13 cellular contexts compared by ENCODE assay signal in the genomic region with DNA sequence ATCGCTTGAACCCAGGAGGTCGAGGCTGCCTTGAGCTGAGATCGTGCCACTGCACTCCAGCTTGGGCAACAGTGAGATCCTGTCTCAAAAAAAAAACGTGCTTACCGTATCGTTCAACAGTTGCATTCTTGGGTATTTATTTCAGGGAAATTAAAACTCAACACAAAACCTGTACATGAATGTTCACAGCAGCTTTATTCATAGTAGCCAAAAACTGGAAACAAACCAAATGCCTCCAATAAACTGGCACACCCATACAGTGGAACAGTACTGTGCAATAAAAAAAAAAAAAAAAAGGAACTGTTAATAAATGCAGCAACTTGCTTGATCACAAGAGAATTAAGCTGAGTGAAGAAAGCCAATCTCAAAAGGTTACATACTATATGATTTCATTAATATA. TPM values are rescaled to one million over a fixed set of nuclear protein-coding genes. Genes with fewer than 3 reads are reported as not detected.
DNase-seq lines count a peak whose midpoint lies in the region; ATAC-seq, FAIRE-seq and TF ChIP-seq lines count a peak whose summit lies in the region.
"Had no signal": no experiment of that assay in that cellular context is flagged by ENCODE, and none has a peak within 500 bp of the region (broad histone marks: within the 10 kb centered on the region; RNA-seq: fewer than 3 reads in every experiment).

No MANE protein-coding gene starts in this region.

- ATAC-seq in T-helper 17 cell: no peak
- ATAC-seq in GM18511 (IDR thresholded peaks at IDR 0.05; ENCODE audit: unreplicated experiment): no peak

- no peaks in the 10 kb centered on the region for H3K27me3 Mint-ChIP-seq in activated T-cell treated with anti-CD3 and anti-CD28 coated beads, Interleukin-2, amount 50 U/mL, for 24 hours
- no peaks in the 10 kb centered on the region for H3K27me3 Mint-ChIP-seq in T-helper 17 cell
- peaks cover 1% of the 10 kb centered on the region for H3K27me3 Mint-ChIP-seq in glutamatergic neuron (ENCODE audit: unreplicated experiment)

- no peak overlapping the region for H3K4me3 ChIP-seq in small intestine (ENCODE audit: low read depth in 1 of 2, low read length in 2 of 2)

- no peaks in the 10 kb centered on the region for H3K9me3 ChIP-seq in T-helper 17 cell (ENCODE audit: control insufficient read depth, low read length, poor library complexity, severe bottlenecking)
- no peaks in the 10 kb centered on the region for H3K9me3 ChIP-seq in small intestine (ENCODE audit: control insufficient read depth, low read depth)
- H3K9me3 ChIP-seq: gastrocnemius medialis had no signal

- H3K4me3 Mint-ChIP-seq in activated T-cell treated with anti-CD3 and anti-CD28 coated beads, Interleukin-2, amount 50 U/mL, for 24 hours: peak overlapping the region; percentile 23
- H3K4me3 Mint-ChIP-seq in T-helper 17 cell (peak overlapping the region; percentile 43), glutamatergic neuron (ENCODE audit: unreplicated experiment) (peak overlapping the region; percentile 49)

- no peaks in the 10 kb centered on the region for H3K9me3 Mint-ChIP-seq in activated T-cell treated with anti-CD3 and anti-CD28 coated beads, Interleukin-2, amount 50 U/mL, for 24 hours
- H3K9me3 Mint-ChIP-seq in glutamatergic neuron (ENCODE audit: unreplicated experiment): no peaks in the 10 kb centered on the region

- peak overlapping the region; percentile 71 for H3K27ac Mint-ChIP-seq in activated T-cell treated with anti-CD3 and anti-CD28 coated beads, Interleukin-2, amount 50 U/mL, for 24 hours
- H3K27ac Mint-ChIP-seq in T-helper 17 cell: no peak overlapping the region
- no peak overlapping the region for H3K27ac Mint-ChIP-seq in glutamatergic neuron (ENCODE audit: unreplicated experiment)

- WGBS in small intestine, 3 donors: 15 to 36% (median 27%) methylated on average over 6 of the region's 6 CpGs

- no peak for TF ChIP-seq CTCF in glutamatergic neuron (IDR thresholded peaks at IDR 0.05; ENCODE audit: partially characterized antibody, unreplicated experiment)

- H3K27ac ChIP-seq in small intestine (ENCODE audit: low read depth in 1 of 2, low read length in 1 of 2): peak overlapping the region in 1 of 2 donors; percentile 52

- H3K36me3 Mint-ChIP-seq in activated T-cell treated with anti-CD3 and anti-CD28 coated beads, Interleukin-2, amount 50 U/mL, for 24 hours (ENCODE audit: low read depth): peaks cover 72% of the 10 kb centered on the region
- H3K36me3 Mint-ChIP-seq in T-helper 17 cell (ENCODE audit: low read depth): no peaks in the 10 kb centered on the region
- H3K36me3 Mint-ChIP-seq in glutamatergic neuron (ENCODE audit: unreplicated experiment): peaks cover 3% of the 10 kb centered on the region

- no peak for DNase-seq in activated T-cell treated with anti-CD3 and anti-CD28 coated beads, Interleukin-2, amount 50 U/mL, for 24 hours
- no peak for DNase-seq in activated T-cell treated with anti-CD3 and anti-CD28 coated beads, Interleukin-2, amount 50 U/mL, for 48 hours
- DNase-seq in T-helper 17 cell (no peak), glutamatergic neuron (no peak), small intestine (peak; percentile 60), NCI-H2171 (lab: John Stamatoyannopoulos, UW) (no peak)
- no peak for DNase-seq in activated effector memory CD4-positive, alpha-beta T cell treated with anti-CD3 and anti-CD28 coated beads, Interleukin-2, amount 50 U/mL, for 16 hours
- DNase-seq: central memory CD4-positive, alpha-beta T cell; gastrocnemius medialis; HCEC 1CT; NCI-H524 treated with DMSO at 0.1 percent for 48 hours; retina had no signal

- no peaks in the 10 kb centered on the region for H3K27me3 ChIP-seq in small intestine (ENCODE audit: control insufficient read depth in 2 of 2, insufficient read depth in 2 of 2, low read length in 2 of 2)
- H3K27me3 ChIP-seq: gastrocnemius medialis had no signal

- H3K36me3 ChIP-seq in small intestine (ENCODE audit: control insufficient read depth in 2 of 2, insufficient read depth in 2 of 2, low read length in 2 of 2): peaks cover 0 to 3% of the 10 kb centered on the region in 2 donors

- peaks cover 4 to 19% of the 10 kb centered on the region in 2 donors for H3K4me1 ChIP-seq in small intestine (ENCODE audit: control insufficient read depth in 2 of 2, insufficient read depth in 1 of 2, low read depth in 1 of 2, low read length in 1 of 2)

- H3K4me1 Mint-ChIP-seq in activated T-cell treated with anti-CD3 and anti-CD28 coated beads, Interleukin-2, amount 50 U/mL, for 24 hours (ENCODE audit: low read depth): peaks cover 59% of the 10 kb centered on the region
- peaks cover 43% of the 10 kb centered on the region for H3K4me1 Mint-ChIP-seq in T-helper 17 cell
- H3K4me1 Mint-ChIP-seq in glutamatergic neuron (ENCODE audit: low read depth, unreplicated experiment): peaks cover 21% of the 10 kb centered on the region

- FAIRE-seq in small intestine (lab: Jason Lieb, UNC): no peak

RNA-seq across cellular contexts. Expression of gene KHDRBS1, which starts 6.7 kb away (rescaled TPM):
- total RNA-seq in T-helper 17 cell: 10 to 100 TPM; 92.5 to 94.9 TPM
- 266 TPM for total RNA-seq in glutamatergic neuron (ENCODE audit: unreplicated experiment)
- polyA plus RNA-seq in small intestine: 10 to 100 TPM; 50.1 to 97.8 (median 57.6) TPM

RNA-seq across cellular contexts. Expression of gene TMEM39B, which starts 52.4 kb away (rescaled TPM):
- total RNA-seq in T-helper 17 cell (10 to 100 TPM; 15.8 to 16.7 TPM), glutamatergic neuron (ENCODE audit: unreplicated experiment) (23.2 TPM)
- 10 to 100 TPM in 1 of 3 donors, 1 to 10 TPM in 2; 4.2 to 11.5 (median 4.6) TPM for polyA plus RNA-seq in small intestine
